Comparison of ENCODE assay signal across 8 cellular contexts in the genomic region with DNA sequence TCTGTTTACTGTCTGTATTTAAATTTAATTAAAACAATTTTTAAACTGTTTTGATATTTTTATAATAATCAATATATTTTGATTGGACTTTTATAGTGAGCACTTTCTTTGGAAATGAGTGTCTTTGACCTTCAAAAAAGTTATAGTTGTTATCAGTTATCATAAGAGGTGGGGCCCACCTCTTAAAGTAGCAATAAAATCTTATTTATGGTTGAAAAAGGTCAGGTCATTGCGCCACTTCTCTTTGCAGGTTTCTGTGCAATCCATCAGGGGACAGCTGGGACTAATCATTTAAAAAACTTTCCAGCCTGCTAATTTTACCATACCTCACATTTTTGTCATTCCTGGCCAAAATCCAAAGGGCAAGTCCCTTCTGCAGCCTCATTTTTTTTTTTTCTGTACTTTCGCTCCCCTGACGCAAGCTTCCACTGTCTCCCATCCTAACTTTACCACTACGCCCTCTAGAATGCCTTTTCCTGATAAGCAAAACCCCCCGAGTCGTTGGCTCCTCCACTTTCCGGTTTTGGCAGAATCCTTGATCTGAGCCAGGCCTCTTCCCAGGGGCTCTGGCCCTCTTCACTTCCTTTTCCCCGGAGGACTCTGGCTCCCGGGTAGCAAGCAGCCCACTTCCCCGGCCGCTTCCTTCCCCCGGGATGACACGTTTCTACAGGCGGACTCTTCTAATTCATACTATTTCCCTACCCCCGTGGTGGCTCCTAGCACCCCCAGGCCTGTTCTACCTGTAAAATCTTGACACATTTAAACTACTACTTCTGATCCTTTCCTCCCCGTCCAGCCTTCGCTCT. TPM values are rescaled to one million over a fixed set of nuclear protein-coding genes. Genes with fewer than 3 reads are reported as not detected.
A peak's percentile ranks its signal among the peaks of the same experiment; 100 is the strongest.
DNase-seq lines count a peak whose midpoint lies in the region; ATAC-seq, FAIRE-seq and TF ChIP-seq lines count a peak whose summit lies in the region.

No MANE protein-coding gene starts in this region.

- no peak for ATAC-seq in T-cell (replicated peaks in 1 of 4)

- H3K36me3 Mint-ChIP-seq in T-cell (no peaks in the 10 kb centered on the region), type B pancreatic cell (peaks cover 5% of the 10 kb centered on the region)

- peaks cover 22% of the 10 kb centered on the region for H3K36me3 ChIP-seq in A673 (ENCODE audit: insufficient read depth, low read length, poor library complexity, severe bottlenecking)
- no peaks in the 10 kb centered on the region for H3K36me3 ChIP-seq in KMS-11 (ENCODE audit: insufficient read depth)
- H3K36me3 ChIP-seq in mesodermal cell (ENCODE audit: control insufficient read depth, insufficient read depth, low read length), result peaks cover 20% of the 10 kb centered on the region

- H3K4me2 ChIP-seq in KMS-11, result peak overlapping the region; percentile 66

- peak overlapping the region; percentile 92 for H3K27ac ChIP-seq in A673 (ENCODE audit: low read depth, low read length, poor library complexity, severe bottlenecking)
- H3K27ac ChIP-seq in KMS-11, result peak overlapping the region; percentile 84
- H3K27ac ChIP-seq in mesodermal cell (ENCODE audit: low read depth, low read length, severe bottlenecking), result peak overlapping the region; percentile 96

- DNase-seq in A673 (ENCODE audit: low spot score) (peak; percentile 86), GM04504 (ENCODE audit: low read depth) (peak; percentile 88), T-cell (peak in 4 of 34 experiments; percentile 1 to 8 (median 6)), type B pancreatic cell (ENCODE audit: extremely low spot score, unreplicated experiment) (no peak), NCI-H1417 treated with DMSO at 0.1 percent for 48 hours (lab: John Stamatoyannopoulos, UW) (no peak)

- peak; percentile 67 for FAIRE-seq in endometrium (lab: Jason Lieb, UNC)

- POLR2A ChIA-PET in A673 (lab: Charles Lee; ENCODE audit: low non-redundant PET), result no interaction called here
- POLR2A ChIA-PET in T-cell (lab: Charles Lee), result interaction anchor here in 1 of 2 donors (0.7 kb wide), 2 partner anchors 58 kb away, joined by 4 to 8 read pairs; no protein-coding TSS in a partner anchor

- 5 to 6% methylated on average over 17 of the region's 17 CpGs for WGBS in mesodermal cell (ENCODE audit: insufficient coverage in 2 of 2), 2 experiments

- H3K9me3 Mint-ChIP-seq in T-cell, result no peaks in the 10 kb centered on the region
- no peaks in the 10 kb centered on the region for H3K9me3 Mint-ChIP-seq in type B pancreatic cell

- H3K4me1 Mint-ChIP-seq in T-cell (peaks cover 33 to 44% (median 41%) of the 10 kb centered on the region in 3 donors), type B pancreatic cell (ENCODE audit: unreplicated experiment) (peaks cover 29% of the 10 kb centered on the region)

- H3K79me2 ChIP-seq in KMS-11 (ENCODE audit: insufficient read depth, low read depth), result peaks cover 44% of the 10 kb centered on the region

- H3K4me3 ChIP-seq in A673 (ENCODE audit: low read depth, low read length, poor library complexity, severe bottlenecking) (peak overlapping the region; percentile 64), KMS-11 (IDR thresholded peaks at IDR 0.05; ENCODE audit: insufficient read depth, low read depth, low read length) (peak overlapping the region; percentile 64), mesodermal cell (ENCODE audit: extremely low read depth, insufficient read depth, low read length, poor library complexity, severe bottlenecking) (peak overlapping the region; percentile 85)

- peak overlapping the region; percentile 75 for H3K9ac ChIP-seq in KMS-11

- H2AFZ ChIP-seq in KMS-11 (ENCODE audit: low read depth), result peak overlapping the region; percentile 70

- no peaks in the 10 kb centered on the region for H4K20me1 ChIP-seq in KMS-11 (ENCODE audit: insufficient read depth)

- no TSS peak for BruUV-seq in A673 (replicated peaks; lab: Mats Ljungman, UMichigan)

- TF ChIP-seq CTCF in A673 (conservative IDR thresholded peaks at IDR 0.05; ENCODE audit: low read depth, low read length) (no peak; the same call in 1 of the 2 replicates), KMS-11 (conservative IDR thresholded peaks at IDR 0.05; ENCODE audit: low read depth, low read length) (no peak), type B pancreatic cell (conservative IDR thresholded peaks at IDR 0.05) (no peak)

- CTCF ChIA-PET in A673 (lab: Charles Lee) (no interaction called here), T-cell (lab: Charles Lee) (interaction anchor here (0.5 to 1.0 kb wide), 4 partner anchors 38 to 74 kb away, joined by 3 to 7 read pairs (median 4); no protein-coding TSS in a partner anchor)

- H3K9me3 ChIP-seq in A673 (ENCODE audit: low read depth, low read length, poor library complexity, severe bottlenecking), result no peaks in the 10 kb centered on the region
- H3K9me3 ChIP-seq in mesodermal cell (ENCODE audit: control insufficient read depth, low read length), result no peaks in the 10 kb centered on the region

- H3K27me3 Mint-ChIP-seq in T-cell, result no peaks in the 10 kb centered on the region
- H3K27me3 Mint-ChIP-seq in type B pancreatic cell, result no peaks in the 10 kb centered on the region

- H3K27ac Mint-ChIP-seq in T-cell (peak overlapping the region; percentile 93 to 98), type B pancreatic cell (peak overlapping the region; percentile 98)

- no peaks in the 10 kb centered on the region for H3K27me3 ChIP-seq in A673 (replicated peaks; ENCODE audit: insufficient read depth, low read depth, low read length, poor library complexity)
- H3K27me3 ChIP-seq in KMS-11 (ENCODE audit: insufficient read depth, low read depth), result no peaks in the 10 kb centered on the region

- H3K4me3 Mint-ChIP-seq in T-cell (peak overlapping the region; percentile 92 to 98 (median 97)), type B pancreatic cell (peak overlapping the region; percentile 95)

- intact Hi-C loops in A673 (cut with micrococcal nuclease; ENCODE audit: unreplicated experiment), result no loop called here

- H3K4me1 ChIP-seq in A673 (ENCODE audit: insufficient read depth, low read length, poor library complexity, severe bottlenecking) (peaks cover 17% of the 10 kb centered on the region), KMS-11 (ENCODE audit: low read depth, poor library complexity, severe bottlenecking) (peaks cover 46% of the 10 kb centered on the region), mesodermal cell (ENCODE audit: control insufficient read depth, insufficient read depth, low read length, poor library complexity, severe bottlenecking) (peaks cover 8% of the 10 kb centered on the region)

RNA-seq across cellular contexts. Expression of gene SEH1L, which starts 1.1 kb away (rescaled TPM):
- total RNA-seq in A673 (2021), result 104 and 105 TPM in 2 replicates
- total RNA-seq in T-cell, result 10 to 100 TPM; 28.4 to 34.9 (median 29.9) TPM
- 21.5 TPM for polyA plus RNA-seq in mesodermal cell (2013, experiment 1 of 2)
- 20.0 TPM for polyA plus RNA-seq in mesodermal cell (2013, experiment 2 of 2)
- total RNA-seq in type B pancreatic cell (ENCODE audit: low replicate concordance), result 38.8 and 39.1 TPM in 2 replicates

RNA-seq across cellular contexts. Expression of gene CEP192, which starts 44.4 kb away (rescaled TPM):
- total RNA-seq in A673 (2021), result 46.4 and 50.2 TPM in 2 replicates
- total RNA-seq in T-cell, result 10 to 100 TPM; 28.9 to 37.2 (median 32.9) TPM
- polyA plus RNA-seq in mesodermal cell (2013, experiment 1 of 2), result 19.6 TPM
- 20.3 TPM for polyA plus RNA-seq in mesodermal cell (2013, experiment 2 of 2)
- 19.8 and 37.5 TPM in 2 replicates for total RNA-seq in type B pancreatic cell (ENCODE audit: low replicate concordance)

Comparison
In these comparisons a context has a peak if more than half of its experiments do, and no peak if none do; other contexts are left out.
1. DNase-seq: peak in A673 (single experiment) and GM04504 (single experiment); none in type B pancreatic cell (single experiment) and NCI-H1417 treated with DMSO at 0.1 percent for 48 hours (single experiment).
2. Peak in every context shown above with its lines, with median percentiles within 50 percentile points of each other: H3K27ac ChIP-seq and H3K4me3 ChIP-seq.